In genomic region chr2:15445891-15446562, GRCh38 we compare ENCODE assay signal across 8 cellular contexts.
"Had no signal": no experiment of that assay in that cellular context is flagged by ENCODE, and none has a peak within 500 bp of the region (broad histone marks: within the 10 kb centered on the region; RNA-seq: fewer than 3 reads in every experiment).

No MANE protein-coding gene starts in this region.

- H2AFZ ChIP-seq: GM23248 had no signal

- DNase-seq: GM23248, GOT3, H7, HCEC 1CT, HFFc6, IMR-90, KBM-7 had no signal

- H3K4me3 Mint-ChIP-seq: HFFc6 had no signal

- H3K27ac Mint-ChIP-seq: HFFc6 had no signal

- H3K27ac ChIP-seq: GM23248, HL-60 had no signal

- H3K9ac ChIP-seq: GM23248 had no signal

- H3K4me3 ChIP-seq: GM23248 had no signal
